2 cellular contexts compared by ENCODE assay signal in the genomic region with DNA sequence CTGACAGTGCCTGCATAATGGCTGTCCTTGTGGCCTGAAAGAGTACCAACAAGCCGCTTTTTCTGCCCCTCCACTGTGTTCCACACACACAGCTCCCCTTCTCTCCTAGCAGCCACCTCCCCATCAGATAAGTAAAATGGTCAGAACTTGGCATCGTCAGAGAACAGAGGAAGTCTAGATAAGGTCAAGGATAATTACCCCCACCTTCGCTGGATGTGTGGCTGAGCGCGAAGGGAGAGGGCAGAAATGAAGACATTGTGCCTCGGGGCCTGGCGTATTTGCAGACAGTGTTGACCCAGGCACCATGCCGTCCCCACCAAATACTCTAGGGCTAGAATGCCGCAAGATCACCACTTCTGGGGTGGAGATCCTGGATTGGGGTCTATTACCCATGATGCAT.
TF ChIP-seq lines count a peak whose summit lies in the region.

No MANE protein-coding gene starts in this region.

TF ChIP-seq in SK-N-SH, 30 proteins besides CTCF, POLR2A, EP300 and RAD21 (continued from another document):
- TF ChIP-seq, protein P1, sequence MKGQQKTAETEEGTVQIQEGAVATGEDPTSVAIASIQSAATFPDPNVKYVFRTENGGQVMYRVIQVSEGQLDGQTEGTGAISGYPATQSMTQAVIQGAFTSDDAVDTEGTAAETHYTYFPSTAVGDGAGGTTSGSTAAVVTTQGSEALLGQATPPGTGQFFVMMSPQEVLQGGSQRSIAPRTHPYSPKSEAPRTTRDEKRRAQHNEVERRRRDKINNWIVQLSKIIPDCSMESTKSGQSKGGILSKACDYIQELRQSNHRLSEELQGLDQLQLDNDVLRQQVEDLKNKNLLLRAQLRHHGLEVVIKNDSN (IDR thresholded peaks at IDR 0.05; ENCODE audit: borderline replicate concordance, low read depth): no peak
- TF ChIP-seq MXI1 (IDR thresholded peaks at IDR 0.05; ENCODE audit: low read depth, low read length): no peak

TF ChIP-seq in SK-N-SH treated with all-trans-retinoic acid at 6 μM for 48 hours, 23 proteins besides CTCF, POLR2A, EP300 and RAD21 (continued from another document):
- TF ChIP-seq ZFP3 (CRISPR knock-in tag; IDR thresholded peaks at IDR 0.05): no peak
- TF ChIP-seq PPARA (CRISPR knock-in tag; IDR thresholded peaks at IDR 0.05; ENCODE audit: borderline replicate concordance): no peak
